Comparison of ENCODE assay signal across 1 cellular context in the genomic region with DNA sequence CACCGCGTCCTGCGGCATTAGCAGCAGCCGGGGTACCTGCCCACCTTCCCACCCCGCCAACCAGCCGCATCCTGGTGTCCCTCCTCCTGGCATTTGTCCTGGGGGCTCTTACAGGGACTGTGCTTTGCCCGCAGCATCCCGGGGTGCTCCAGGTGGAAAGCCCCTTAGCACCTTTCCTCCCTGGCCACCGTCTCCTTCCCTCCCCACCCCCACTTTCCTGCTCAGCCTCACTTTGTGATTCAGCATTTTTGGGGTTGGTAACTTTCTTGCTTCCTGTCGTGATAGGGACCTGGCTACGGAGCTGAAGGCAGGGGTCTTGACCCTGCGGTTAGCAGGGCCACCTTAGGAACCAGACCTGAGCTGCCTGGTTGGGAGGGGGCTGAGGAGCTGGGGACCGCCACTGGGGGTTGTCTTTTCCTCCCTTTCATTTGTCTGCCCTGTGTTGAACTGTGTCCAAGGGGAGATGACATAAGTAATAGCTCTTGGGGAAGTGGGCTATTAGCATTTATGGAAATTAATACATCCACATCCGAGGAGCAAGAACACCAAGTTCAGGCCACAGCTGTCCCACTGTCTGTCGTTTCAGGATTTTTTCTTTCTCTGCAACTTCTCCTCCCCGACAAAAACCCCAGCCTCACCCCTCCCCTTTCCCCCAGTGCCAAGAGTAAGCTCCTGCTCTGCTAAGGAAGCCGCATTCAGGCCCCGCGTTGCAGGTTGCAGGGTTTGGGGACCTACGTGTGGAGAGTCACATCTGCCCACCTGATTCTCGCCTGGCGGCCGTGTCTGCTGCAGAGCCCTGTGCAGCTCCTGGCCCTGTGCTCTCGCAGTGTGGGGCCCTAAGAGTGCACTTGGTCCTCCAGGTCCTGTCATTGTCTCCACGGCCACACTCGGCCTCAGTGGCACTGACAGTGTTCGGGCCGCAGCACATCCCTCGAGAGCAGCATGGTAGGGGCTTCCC.
TF ChIP-seq lines count a peak whose summit lies in the region.

No MANE protein-coding gene starts in this region.

TF ChIP-seq in K562, 482 proteins besides CTCF, POLR2A, EP300 and RAD21 (continued from another document):
- TF ChIP-seq, protein P1, sequence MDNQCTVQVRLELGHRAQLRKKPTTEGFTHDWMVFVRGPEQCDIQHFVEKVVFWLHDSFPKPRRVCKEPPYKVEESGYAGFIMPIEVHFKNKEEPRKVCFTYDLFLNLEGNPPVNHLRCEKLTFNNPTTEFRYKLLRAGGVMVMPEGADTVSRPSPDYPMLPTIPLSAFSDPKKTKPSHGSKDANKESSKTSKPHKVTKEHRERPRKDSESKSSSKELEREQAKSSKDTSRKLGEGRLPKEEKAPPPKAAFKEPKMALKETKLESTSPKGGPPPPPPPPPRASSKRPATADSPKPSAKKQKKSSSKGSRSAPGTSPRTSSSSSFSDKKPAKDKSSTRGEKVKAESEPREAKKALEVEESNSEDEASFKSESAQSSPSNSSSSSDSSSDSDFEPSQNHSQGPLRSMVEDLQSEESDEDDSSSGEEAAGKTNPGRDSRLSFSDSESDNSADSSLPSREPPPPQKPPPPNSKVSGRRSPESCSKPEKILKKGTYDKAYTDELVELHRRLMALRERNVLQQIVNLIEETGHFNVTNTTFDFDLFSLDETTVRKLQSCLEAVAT (IDR thresholded peaks at IDR 0.05) = peak in 1 of 2 experiments; percentile 30; a peak in 1 of 4 replicates
- TF ChIP-seq CREB1 (IDR thresholded peaks at IDR 0.05) (no peak), CREB1 (CRISPR knock-in tag; IDR thresholded peaks at IDR 0.05) (no peak), ZNF699 (CRISPR knock-in tag; IDR thresholded peaks at IDR 0.05; ENCODE audit: insufficient replicate concordance) (no peak), TRIM24 (IDR thresholded peaks at IDR 0.05) (0 out of 4 replicates have a peak, but pooled peaks of 1 of the 2 experiments have one; percentile 25), DACH1 (IDR thresholded peaks at IDR 0.05; ENCODE audit: partially characterized antibody) (peak; percentile 61), DPF2 (IDR thresholded peaks at IDR 0.05) (peak; percentile 88), SNRNP70 (optimal IDR thresholded peaks at IDR 0.05; ENCODE audit: low read depth, low read length) (no peak), CTBP1 (IDR thresholded peaks at IDR 0.05; ENCODE audit: borderline replicate concordance) (peak; percentile 52; the same call in 1 of the 2 replicates)
- TF ChIP-seq, protein P2, sequence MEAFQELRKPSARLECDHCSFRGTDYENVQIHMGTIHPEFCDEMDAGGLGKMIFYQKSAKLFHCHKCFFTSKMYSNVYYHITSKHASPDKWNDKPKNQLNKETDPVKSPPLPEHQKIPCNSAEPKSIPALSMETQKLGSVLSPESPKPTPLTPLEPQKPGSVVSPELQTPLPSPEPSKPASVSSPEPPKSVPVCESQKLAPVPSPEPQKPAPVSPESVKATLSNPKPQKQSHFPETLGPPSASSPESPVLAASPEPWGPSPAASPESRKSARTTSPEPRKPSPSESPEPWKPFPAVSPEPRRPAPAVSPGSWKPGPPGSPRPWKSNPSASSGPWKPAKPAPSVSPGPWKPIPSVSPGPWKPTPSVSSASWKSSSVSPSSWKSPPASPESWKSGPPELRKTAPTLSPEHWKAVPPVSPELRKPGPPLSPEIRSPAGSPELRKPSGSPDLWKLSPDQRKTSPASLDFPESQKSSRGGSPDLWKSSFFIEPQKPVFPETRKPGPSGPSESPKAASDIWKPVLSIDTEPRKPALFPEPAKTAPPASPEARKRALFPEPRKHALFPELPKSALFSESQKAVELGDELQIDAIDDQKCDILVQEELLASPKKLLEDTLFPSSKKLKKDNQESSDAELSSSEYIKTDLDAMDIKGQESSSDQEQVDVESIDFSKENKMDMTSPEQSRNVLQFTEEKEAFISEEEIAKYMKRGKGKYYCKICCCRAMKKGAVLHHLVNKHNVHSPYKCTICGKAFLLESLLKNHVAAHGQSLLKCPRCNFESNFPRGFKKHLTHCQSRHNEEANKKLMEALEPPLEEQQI (IDR thresholded peaks at IDR 0.05) = no peak
- TF ChIP-seq, protein P3, sequence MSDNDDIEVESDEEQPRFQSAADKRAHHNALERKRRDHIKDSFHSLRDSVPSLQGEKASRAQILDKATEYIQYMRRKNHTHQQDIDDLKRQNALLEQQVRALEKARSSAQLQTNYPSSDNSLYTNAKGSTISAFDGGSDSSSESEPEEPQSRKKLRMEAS (CRISPR knock-in tag; IDR thresholded peaks at IDR 0.05) = peak; percentile 13; the same call in 1 of the 2 replicates
- TF ChIP-seq, protein P4, sequence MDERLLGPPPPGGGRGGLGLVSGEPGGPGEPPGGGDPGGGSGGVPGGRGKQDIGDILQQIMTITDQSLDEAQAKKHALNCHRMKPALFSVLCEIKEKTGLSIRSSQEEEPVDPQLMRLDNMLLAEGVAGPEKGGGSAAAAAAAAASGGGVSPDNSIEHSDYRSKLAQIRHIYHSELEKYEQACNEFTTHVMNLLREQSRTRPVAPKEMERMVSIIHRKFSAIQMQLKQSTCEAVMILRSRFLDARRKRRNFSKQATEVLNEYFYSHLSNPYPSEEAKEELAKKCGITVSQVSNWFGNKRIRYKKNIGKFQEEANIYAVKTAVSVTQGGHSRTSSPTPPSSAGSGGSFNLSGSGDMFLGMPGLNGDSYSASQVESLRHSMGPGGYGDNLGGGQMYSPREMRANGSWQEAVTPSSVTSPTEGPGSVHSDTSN (CRISPR knock-in tag; IDR thresholded peaks at IDR 0.05; ENCODE audit: low read depth) = no peak
- TF ChIP-seq, protein P4 (tag; conservative IDR thresholded peaks at IDR 0.05; ENCODE audit: low read depth) = peak; percentile 58; the same call in 1 of the 2 replicates
